Comparison of ENCODE assay signal across 29 cellular contexts in genomic region chr3:170482199-170482598, GRCh38.
"Had no signal": no experiment of that assay in that cellular context is flagged by ENCODE, and none has a peak within 500 bp of the region (broad histone marks: within the 10 kb centered on the region; RNA-seq: fewer than 3 reads in every experiment).

No MANE protein-coding gene starts in this region.

- FAIRE-seq: astrocyte had no signal

- H3K36me3 ChIP-seq: MG63, Peyer's patch, SJSA1 had no signal

- H3K4me1 ChIP-seq: Peyer's patch, SJSA1 had no signal

- H3K4me3 ChIP-seq: MG63, Peyer's patch, SJSA1 had no signal

- H3K9me3 ChIP-seq: MG63, Peyer's patch, SJSA1, SK-N-SH had no signal

- H3K27ac ChIP-seq: Peyer's patch, SJSA1 had no signal

- H3K27me3 ChIP-seq: MG63, Peyer's patch, SJSA1 had no signal

- DNase-seq: activated CD4-positive, alpha-beta memory T cell treated with anti-CD3 and anti-CD28 coated beads, Interleukin-2, amount 10 ng/mL, durations not matched to agents 7 days and 5 days; activated CD4-positive, alpha-beta T cell treated with anti-CD3 and anti-CD28 coated beads for 48 hours; activated CD8-positive, alpha-beta memory T cell treated with anti-CD3 and anti-CD28 coated beads for 24 hours; activated CD8-positive, alpha-beta memory T cell treated with anti-CD3 and anti-CD28 coated beads, Interleukin-2, amount 10 ng/mL, durations not matched to agents 7 days and 5 days; activated CD8-positive, alpha-beta memory T cell treated with anti-CD3 and anti-CD28 coated beads, Interleukin-2, amount 50 U/mL, for 48 hours; activated effector memory CD4-positive, alpha-beta T cell treated with Interleukin-2 at 50 U/mL for 16 hours; activated naive CD8-positive, alpha-beta T cell treated with anti-CD3 and anti-CD28 coated beads, Interleukin-2, amount 10 ng/mL, durations not matched to agents 7 days and 5 days; activated T-cell treated with anti-CD3 and anti-CD28 coated beads, Interleukin-2, amount 50 U/mL, for 48 hours; amygdala; Kasumi-1; KG1; MG63; NCI-H1048; NCI-H146; NCI-H187; NCI-H2029 treated with DMSO at 0.1 percent for 48 hours; NCI-H2107; NCI-H2171; NCI-H510A; NCI-H526; NCI-H748 treated with DMSO at 0.1 percent for 48 hours; NK-92 treated with Interleukin-12 subunit alpha and Interleukin-12 subunit beta, amount 100 ng/mL, for 24 hours; PC-3; Peyer's patch; RPMI8226; SHP77 treated with DMSO at 0.1 percent for 48 hours; SK-N-SH had no signal
